1 cellular context compared by ENCODE assay signal in the genomic region with DNA sequence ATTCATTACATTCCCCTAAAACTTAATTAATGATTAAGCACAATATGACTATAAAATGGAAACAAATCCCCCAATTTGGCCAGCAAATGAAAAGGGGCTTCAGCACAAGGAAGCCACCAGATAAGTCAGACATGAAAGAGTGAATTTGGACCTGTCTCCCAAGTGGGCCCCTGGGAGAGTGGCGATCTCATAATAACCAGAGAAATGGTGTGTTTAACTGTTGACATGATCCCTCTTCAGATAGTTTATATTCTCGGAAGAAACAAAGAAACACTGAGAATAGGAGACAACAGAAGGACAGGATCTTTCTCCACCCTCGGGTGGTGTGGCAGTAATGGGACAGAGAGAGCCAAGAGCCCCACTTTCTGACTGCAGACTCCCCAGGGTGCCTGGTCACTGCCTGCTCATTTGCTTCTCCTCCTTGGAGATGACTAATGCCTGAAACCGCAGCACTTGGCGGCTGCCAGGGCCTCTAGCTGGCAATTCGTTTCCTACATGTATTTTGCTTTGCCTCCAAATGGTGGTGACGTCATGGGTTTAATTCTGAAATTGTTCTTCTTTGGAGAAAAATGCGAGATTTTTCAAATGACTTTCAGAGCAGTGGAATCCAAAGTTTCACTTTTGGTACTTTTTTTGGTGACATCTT.
TF ChIP-seq lines count a peak whose summit lies in the region.

No MANE protein-coding gene starts in this region.

TF ChIP-seq in HEK293, 187 proteins besides CTCF, POLR2A, EP300 and RAD21 (continued from another document and continues in another):
- TF ChIP-seq ZNF830 (tag by site-specific recombination; IDR thresholded peaks at IDR 0.05; ENCODE audit: low read depth) (no peak), ZNF629 (tag by site-specific recombination; IDR thresholded peaks at IDR 0.05) (peak; percentile 92), SP7 (tag by site-specific recombination; IDR thresholded peaks at IDR 0.05) (peak; percentile 78), SP3 (tag by site-specific recombination; IDR thresholded peaks at IDR 0.05) (no peak), ZSCAN16 (tag by site-specific recombination; IDR thresholded peaks at IDR 0.05) (no peak), ZNF596 (tag by site-specific recombination; IDR thresholded peaks at IDR 0.05) (0 out of 2 replicates have a peak, but pooled peaks have one; percentile 17), ZBTB20 (tag by site-specific recombination; IDR thresholded peaks at IDR 0.05) (no peak), ZNF324 (tag by site-specific recombination; IDR thresholded peaks at IDR 0.05) (no peak), GLI2 (tag by site-specific recombination; IDR thresholded peaks at IDR 0.05; ENCODE audit: borderline replicate concordance, low read depth) (no peak), ZIC2 (tag by site-specific recombination; IDR thresholded peaks at IDR 0.05) (peak; percentile 40; the same call in 1 of the 2 replicates), ZNF776 (tag by site-specific recombination; IDR thresholded peaks at IDR 0.05; ENCODE audit: borderline replicate concordance) (no peak), ZNF292 (tag by site-specific recombination; IDR thresholded peaks at IDR 0.05; ENCODE audit: borderline replicate concordance, low read depth) (no peak), ZNF529 (tag by site-specific recombination; IDR thresholded peaks at IDR 0.05; ENCODE audit: insufficient replicate concordance) (no peak), ZNF561 (tag by site-specific recombination; IDR thresholded peaks at IDR 0.05; ENCODE audit: borderline replicate concordance) (peak; percentile 47; the same call in 1 of the 2 replicates), ZNF785 (tag by site-specific recombination; IDR thresholded peaks at IDR 0.05) (no peak), GLIS1 (tag by site-specific recombination; IDR thresholded peaks at IDR 0.05) (0 out of 2 replicates have a peak, but pooled peaks have one; percentile 29)
- TF ChIP-seq, protein P1, sequence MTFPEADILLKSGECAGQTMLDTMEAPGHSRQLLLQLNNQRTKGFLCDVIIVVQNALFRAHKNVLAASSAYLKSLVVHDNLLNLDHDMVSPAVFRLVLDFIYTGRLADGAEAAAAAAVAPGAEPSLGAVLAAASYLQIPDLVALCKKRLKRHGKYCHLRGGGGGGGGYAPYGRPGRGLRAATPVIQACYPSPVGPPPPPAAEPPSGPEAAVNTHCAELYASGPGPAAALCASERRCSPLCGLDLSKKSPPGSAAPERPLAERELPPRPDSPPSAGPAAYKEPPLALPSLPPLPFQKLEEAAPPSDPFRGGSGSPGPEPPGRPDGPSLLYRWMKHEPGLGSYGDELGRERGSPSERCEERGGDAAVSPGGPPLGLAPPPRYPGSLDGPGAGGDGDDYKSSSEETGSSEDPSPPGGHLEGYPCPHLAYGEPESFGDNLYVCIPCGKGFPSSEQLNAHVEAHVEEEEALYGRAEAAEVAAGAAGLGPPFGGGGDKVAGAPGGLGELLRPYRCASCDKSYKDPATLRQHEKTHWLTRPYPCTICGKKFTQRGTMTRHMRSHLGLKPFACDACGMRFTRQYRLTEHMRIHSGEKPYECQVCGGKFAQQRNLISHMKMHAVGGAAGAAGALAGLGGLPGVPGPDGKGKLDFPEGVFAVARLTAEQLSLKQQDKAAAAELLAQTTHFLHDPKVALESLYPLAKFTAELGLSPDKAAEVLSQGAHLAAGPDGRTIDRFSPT (tag by site-specific recombination; IDR thresholded peaks at IDR 0.05), result peak; percentile 52; the same call in 1 of the 2 replicates
- TF ChIP-seq, protein P2, sequence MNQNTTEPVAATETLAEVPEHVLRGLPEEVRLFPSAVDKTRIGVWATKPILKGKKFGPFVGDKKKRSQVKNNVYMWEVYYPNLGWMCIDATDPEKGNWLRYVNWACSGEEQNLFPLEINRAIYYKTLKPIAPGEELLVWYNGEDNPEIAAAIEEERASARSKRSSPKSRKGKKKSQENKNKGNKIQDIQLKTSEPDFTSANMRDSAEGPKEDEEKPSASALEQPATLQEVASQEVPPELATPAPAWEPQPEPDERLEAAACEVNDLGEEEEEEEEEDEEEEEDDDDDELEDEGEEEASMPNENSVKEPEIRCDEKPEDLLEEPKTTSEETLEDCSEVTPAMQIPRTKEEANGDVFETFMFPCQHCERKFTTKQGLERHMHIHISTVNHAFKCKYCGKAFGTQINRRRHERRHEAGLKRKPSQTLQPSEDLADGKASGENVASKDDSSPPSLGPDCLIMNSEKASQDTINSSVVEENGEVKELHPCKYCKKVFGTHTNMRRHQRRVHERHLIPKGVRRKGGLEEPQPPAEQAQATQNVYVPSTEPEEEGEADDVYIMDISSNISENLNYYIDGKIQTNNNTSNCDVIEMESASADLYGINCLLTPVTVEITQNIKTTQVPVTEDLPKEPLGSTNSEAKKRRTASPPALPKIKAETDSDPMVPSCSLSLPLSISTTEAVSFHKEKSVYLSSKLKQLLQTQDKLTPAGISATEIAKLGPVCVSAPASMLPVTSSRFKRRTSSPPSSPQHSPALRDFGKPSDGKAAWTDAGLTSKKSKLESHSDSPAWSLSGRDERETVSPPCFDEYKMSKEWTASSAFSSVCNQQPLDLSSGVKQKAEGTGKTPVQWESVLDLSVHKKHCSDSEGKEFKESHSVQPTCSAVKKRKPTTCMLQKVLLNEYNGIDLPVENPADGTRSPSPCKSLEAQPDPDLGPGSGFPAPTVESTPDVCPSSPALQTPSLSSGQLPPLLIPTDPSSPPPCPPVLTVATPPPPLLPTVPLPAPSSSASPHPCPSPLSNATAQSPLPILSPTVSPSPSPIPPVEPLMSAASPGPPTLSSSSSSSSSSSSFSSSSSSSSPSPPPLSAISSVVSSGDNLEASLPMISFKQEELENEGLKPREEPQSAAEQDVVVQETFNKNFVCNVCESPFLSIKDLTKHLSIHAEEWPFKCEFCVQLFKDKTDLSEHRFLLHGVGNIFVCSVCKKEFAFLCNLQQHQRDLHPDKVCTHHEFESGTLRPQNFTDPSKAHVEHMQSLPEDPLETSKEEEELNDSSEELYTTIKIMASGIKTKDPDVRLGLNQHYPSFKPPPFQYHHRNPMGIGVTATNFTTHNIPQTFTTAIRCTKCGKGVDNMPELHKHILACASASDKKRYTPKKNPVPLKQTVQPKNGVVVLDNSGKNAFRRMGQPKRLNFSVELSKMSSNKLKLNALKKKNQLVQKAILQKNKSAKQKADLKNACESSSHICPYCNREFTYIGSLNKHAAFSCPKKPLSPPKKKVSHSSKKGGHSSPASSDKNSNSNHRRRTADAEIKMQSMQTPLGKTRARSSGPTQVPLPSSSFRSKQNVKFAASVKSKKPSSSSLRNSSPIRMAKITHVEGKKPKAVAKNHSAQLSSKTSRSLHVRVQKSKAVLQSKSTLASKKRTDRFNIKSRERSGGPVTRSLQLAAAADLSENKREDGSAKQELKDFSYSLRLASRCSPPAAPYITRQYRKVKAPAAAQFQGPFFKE (tag by site-specific recombination; IDR thresholded peaks at IDR 0.05; ENCODE audit: borderline replicate concordance), result no peak
- TF ChIP-seq, protein P3, sequence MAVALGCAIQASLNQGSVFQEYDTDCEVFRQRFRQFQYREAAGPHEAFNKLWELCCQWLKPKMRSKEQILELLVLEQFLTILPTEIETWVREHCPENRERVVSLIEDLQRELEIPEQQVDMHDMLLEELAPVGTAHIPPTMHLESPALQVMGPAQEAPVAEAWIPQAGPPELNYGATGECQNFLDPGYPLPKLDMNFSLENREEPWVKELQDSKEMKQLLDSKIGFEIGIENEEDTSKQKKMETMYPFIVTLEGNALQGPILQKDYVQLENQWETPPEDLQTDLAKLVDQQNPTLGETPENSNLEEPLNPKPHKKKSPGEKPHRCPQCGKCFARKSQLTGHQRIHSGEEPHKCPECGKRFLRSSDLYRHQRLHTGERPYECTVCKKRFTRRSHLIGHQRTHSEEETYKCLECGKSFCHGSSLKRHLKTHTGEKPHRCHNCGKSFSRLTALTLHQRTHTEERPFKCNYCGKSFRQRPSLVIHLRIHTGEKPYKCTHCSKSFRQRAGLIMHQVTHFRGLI (tag by site-specific recombination; IDR thresholded peaks at IDR 0.05), result no peak; the same call in 1 of the 2 replicates
- TF ChIP-seq, protein P4, sequence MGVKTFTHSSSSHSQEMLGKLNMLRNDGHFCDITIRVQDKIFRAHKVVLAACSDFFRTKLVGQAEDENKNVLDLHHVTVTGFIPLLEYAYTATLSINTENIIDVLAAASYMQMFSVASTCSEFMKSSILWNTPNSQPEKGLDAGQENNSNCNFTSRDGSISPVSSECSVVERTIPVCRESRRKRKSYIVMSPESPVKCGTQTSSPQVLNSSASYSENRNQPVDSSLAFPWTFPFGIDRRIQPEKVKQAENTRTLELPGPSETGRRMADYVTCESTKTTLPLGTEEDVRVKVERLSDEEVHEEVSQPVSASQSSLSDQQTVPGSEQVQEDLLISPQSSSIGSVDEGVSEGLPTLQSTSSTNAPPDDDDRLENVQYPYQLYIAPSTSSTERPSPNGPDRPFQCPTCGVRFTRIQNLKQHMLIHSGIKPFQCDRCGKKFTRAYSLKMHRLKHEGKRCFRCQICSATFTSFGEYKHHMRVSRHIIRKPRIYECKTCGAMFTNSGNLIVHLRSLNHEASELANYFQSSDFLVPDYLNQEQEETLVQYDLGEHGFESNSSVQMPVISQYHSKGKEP (tag by site-specific recombination; IDR thresholded peaks at IDR 0.05), result no peak
- TF ChIP-seq, protein P5, sequence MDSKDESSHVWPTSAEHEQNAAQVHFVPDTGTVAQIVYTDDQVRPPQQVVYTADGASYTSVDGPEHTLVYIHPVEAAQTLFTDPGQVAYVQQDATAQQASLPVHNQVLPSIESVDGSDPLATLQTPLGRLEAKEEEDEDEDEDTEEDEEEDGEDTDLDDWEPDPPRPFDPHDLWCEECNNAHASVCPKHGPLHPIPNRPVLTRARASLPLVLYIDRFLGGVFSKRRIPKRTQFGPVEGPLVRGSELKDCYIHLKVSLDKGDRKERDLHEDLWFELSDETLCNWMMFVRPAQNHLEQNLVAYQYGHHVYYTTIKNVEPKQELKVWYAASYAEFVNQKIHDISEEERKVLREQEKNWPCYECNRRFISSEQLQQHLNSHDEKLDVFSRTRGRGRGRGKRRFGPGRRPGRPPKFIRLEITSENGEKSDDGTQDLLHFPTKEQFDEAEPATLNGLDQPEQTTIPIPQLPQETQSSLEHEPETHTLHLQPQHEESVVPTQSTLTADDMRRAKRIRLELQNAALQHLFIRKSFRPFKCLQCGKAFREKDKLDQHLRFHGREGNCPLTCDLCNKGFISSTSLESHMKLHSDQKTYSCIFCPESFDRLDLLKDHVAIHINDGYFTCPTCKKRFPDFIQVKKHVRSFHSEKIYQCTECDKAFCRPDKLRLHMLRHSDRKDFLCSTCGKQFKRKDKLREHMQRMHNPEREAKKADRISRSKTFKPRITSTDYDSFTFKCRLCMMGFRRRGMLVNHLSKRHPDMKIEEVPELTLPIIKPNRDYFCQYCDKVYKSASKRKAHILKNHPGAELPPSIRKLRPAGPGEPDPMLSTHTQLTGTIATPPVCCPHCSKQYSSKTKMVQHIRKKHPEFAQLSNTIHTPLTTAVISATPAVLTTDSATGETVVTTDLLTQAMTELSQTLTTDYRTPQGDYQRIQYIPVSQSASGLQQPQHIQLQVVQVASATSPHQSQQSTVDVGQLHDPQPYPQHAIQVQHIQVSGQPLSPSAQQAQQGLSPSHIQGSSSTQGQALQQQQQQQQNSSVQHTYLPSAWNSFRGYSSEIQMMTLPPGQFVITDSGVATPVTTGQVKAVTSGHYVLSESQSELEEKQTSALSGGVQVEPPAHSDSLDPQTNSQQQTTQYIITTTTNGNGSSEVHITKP (tag by site-specific recombination; IDR thresholded peaks at IDR 0.05), result peak; percentile 37; the same call in 1 of the 2 replicates
- TF ChIP-seq, protein P6, sequence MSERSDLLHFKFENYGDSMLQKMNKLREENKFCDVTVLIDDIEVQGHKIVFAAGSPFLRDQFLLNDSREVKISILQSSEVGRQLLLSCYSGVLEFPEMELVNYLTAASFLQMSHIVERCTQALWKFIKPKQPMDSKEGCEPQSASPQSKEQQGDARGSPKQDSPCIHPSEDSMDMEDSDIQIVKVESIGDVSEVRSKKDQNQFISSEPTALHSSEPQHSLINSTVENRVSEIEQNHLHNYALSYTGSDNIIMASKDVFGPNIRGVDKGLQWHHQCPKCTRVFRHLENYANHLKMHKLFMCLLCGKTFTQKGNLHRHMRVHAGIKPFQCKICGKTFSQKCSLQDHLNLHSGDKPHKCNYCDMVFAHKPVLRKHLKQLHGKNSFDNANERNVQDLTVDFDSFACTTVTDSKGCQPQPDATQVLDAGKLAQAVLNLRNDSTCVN (tag by site-specific recombination; optimal IDR thresholded peaks at IDR 0.05), result no peak
- TF ChIP-seq, protein P7, sequence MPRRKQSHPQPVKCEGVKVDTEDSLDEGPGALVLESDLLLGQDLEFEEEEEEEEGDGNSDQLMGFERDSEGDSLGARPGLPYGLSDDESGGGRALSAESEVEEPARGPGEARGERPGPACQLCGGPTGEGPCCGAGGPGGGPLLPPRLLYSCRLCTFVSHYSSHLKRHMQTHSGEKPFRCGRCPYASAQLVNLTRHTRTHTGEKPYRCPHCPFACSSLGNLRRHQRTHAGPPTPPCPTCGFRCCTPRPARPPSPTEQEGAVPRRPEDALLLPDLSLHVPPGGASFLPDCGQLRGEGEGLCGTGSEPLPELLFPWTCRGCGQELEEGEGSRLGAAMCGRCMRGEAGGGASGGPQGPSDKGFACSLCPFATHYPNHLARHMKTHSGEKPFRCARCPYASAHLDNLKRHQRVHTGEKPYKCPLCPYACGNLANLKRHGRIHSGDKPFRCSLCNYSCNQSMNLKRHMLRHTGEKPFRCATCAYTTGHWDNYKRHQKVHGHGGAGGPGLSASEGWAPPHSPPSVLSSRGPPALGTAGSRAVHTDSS (tag by site-specific recombination; IDR thresholded peaks at IDR 0.05), result no peak
- TF ChIP-seq, protein P8, sequence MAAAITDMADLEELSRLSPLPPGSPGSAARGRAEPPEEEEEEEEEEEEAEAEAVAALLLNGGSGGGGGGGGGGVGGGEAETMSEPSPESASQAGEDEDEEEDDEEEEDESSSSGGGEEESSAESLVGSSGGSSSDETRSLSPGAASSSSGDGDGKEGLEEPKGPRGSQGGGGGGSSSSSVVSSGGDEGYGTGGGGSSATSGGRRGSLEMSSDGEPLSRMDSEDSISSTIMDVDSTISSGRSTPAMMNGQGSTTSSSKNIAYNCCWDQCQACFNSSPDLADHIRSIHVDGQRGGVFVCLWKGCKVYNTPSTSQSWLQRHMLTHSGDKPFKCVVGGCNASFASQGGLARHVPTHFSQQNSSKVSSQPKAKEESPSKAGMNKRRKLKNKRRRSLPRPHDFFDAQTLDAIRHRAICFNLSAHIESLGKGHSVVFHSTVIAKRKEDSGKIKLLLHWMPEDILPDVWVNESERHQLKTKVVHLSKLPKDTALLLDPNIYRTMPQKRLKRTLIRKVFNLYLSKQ (tag by site-specific recombination; IDR thresholded peaks at IDR 0.05; ENCODE audit: borderline replicate concordance), result no peak
- TF ChIP-seq, protein P9, sequence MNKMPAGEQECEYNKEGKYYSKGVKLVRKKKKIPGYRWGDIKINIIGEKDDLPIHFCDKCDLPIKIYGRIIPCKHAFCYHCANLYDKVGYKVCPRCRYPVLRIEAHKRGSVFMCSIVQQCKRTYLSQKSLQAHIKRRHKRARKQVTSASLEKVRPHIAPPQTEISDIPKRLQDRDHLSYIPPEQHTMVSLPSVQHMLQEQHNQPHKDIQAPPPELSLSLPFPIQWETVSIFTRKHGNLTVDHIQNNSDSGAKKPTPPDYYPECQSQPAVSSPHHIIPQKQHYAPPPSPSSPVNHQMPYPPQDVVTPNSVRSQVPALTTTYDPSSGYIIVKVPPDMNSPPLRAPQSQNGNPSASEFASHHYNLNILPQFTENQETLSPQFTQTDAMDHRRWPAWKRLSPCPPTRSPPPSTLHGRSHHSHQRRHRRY (tag by site-specific recombination; IDR thresholded peaks at IDR 0.05), result no peak
